ENCODE assay signal across 11 cellular contexts in the genomic region with DNA sequence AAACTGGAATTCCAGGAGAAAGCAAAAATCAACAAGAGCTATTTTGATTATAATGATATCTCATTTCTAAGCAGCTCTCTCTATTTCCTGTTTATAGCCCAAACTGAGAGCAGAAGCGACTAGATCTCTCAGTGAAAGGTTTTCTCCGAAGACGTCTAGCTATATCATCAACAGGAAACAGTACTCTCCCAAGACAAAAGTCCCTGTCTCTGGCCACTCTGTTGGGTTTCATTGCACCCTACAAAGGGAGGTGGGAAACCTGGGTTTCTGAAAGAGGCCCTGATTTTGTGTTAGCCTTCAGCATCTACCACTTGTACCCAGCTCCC.
DNase-seq lines count a peak whose midpoint lies in the region; ATAC-seq, FAIRE-seq and TF ChIP-seq lines count a peak whose summit lies in the region.
"Had no signal": no experiment of that assay in that cellular context is flagged by ENCODE, and none has a peak within 500 bp of the region (broad histone marks: within the 10 kb centered on the region; RNA-seq: fewer than 3 reads in every experiment).

No MANE protein-coding gene starts in this region.

- DNase-seq in activated naive CD4-positive, alpha-beta T cell treated with anti-CD3 and anti-CD28 coated beads for 36 hours, result peak; percentile 47
- no peak for DNase-seq in activated naive CD4-positive, alpha-beta T cell treated with Interleukin-2 at 50 U/mL for 16 hours
- DNase-seq in colonic mucosa, result no peak
- no peak for DNase-seq in stimulated activated naive CD8-positive, alpha-beta T cell treated with anti-CD3 and anti-CD28 coated beads, Interleukin-15, amount 100 ng/mL, for 72 hours
- DNase-seq in frontal cortex (ENCODE audit: low spot score in 2 of 2), result no peak
- no peak for DNase-seq in stimulated activated CD4-positive, alpha-beta T cell treated with anti-CD3 and anti-CD28 coated beads, Interleukin-4, amount 100 ng/mL, for 1 hour
- no peak for DNase-seq in DMS79 treated with DMSO at 0.1 percent for 48 hours (lab: John Stamatoyannopoulos, UW)
- DNase-seq: anterior cingulate cortex, MG63 had no signal

- no peak overlapping the region for H3K4me3 ChIP-seq in colonic mucosa
- H3K4me3 ChIP-seq: MG63, vagina had no signal

- no peaks in the 10 kb centered on the region for H3K36me3 Mint-ChIP-seq in activated naive CD4-positive, alpha-beta T cell treated with anti-CD3 and anti-CD28 coated beads for 36 hours (ENCODE audit: low read depth)

- peak overlapping the region; percentile 19 for H3K27ac ChIP-seq in colonic mucosa
- H3K27ac ChIP-seq: vagina had no signal

- no peak for FAIRE-seq in frontal cortex (lab: Jason Lieb, UNC)

- TF ChIP-seq CTCF in colonic mucosa (IDR thresholded peaks at IDR 0.05), result no peak

- no peaks in the 10 kb centered on the region for H3K27me3 ChIP-seq in colonic mucosa
- H3K27me3 ChIP-seq: MG63, vagina had no signal

- peaks cover 67% of the 10 kb centered on the region for H3K4me1 Mint-ChIP-seq in activated naive CD4-positive, alpha-beta T cell treated with anti-CD3 and anti-CD28 coated beads for 36 hours (ENCODE audit: low read depth)
- peaks cover 41% of the 10 kb centered on the region for H3K4me1 Mint-ChIP-seq in stimulated activated naive CD8-positive, alpha-beta T cell treated with anti-CD3 and anti-CD28 coated beads, Interleukin-15, amount 100 ng/mL, for 72 hours

- H3K27me3 Mint-ChIP-seq in activated naive CD4-positive, alpha-beta T cell treated with anti-CD3 and anti-CD28 coated beads for 36 hours (ENCODE audit: low read depth), result no peaks in the 10 kb centered on the region
- peaks cover 14% of the 10 kb centered on the region for H3K27me3 Mint-ChIP-seq in stimulated activated naive CD8-positive, alpha-beta T cell treated with anti-CD3 and anti-CD28 coated beads, Interleukin-15, amount 100 ng/mL, for 72 hours

- no peak overlapping the region for H3K4me3 Mint-ChIP-seq in activated naive CD4-positive, alpha-beta T cell treated with anti-CD3 and anti-CD28 coated beads for 36 hours
- H3K4me3 Mint-ChIP-seq in stimulated activated naive CD8-positive, alpha-beta T cell treated with anti-CD3 and anti-CD28 coated beads, Interleukin-15, amount 100 ng/mL, for 72 hours, result peak overlapping the region in 1 of 2 donors; percentile 32

- H3K9me3 ChIP-seq in colonic mucosa, result no peaks in the 10 kb centered on the region
- H3K9me3 ChIP-seq: MG63, vagina had no signal

- H3K36me3 ChIP-seq in colonic mucosa, result no peaks in the 10 kb centered on the region
- H3K36me3 ChIP-seq: MG63, vagina had no signal

- H3K27ac Mint-ChIP-seq in activated naive CD4-positive, alpha-beta T cell treated with anti-CD3 and anti-CD28 coated beads for 36 hours, result peak overlapping the region; percentile 85
- no peak overlapping the region for H3K27ac Mint-ChIP-seq in stimulated activated naive CD8-positive, alpha-beta T cell treated with anti-CD3 and anti-CD28 coated beads, Interleukin-15, amount 100 ng/mL, for 72 hours

- intact Hi-C loops in activated naive CD4-positive, alpha-beta T cell treated with anti-CD3 and anti-CD28 coated beads for 36 hours (cut with micrococcal nuclease), result loop anchor here (1.0 kb wide), 5 partner anchors 9 to 82 kb away; no protein-coding TSS in a partner anchor
- intact Hi-C loops in colonic mucosa (cut with DNase I), result no loop called here

- ATAC-seq in HG03196 (IDR thresholded peaks at IDR 0.05; ENCODE audit: unreplicated experiment), result peak; percentile 30
- ATAC-seq in stimulated activated naive CD8-positive, alpha-beta T cell treated with anti-CD3 and anti-CD28 coated beads, Interleukin-15, amount 100 ng/mL, for 72 hours, result peak; percentile 69

- no peak overlapping the region for H3K9ac ChIP-seq in colonic mucosa (ENCODE audit: low read depth in 2 of 2, low read length in 2 of 2)

- CTCF ChIA-PET in activated naive CD4-positive, alpha-beta T cell treated with anti-CD3 and anti-CD28 coated beads for 36 hours (lab: Charles Lee), result interaction anchor here (0.6 to 2.6 kb wide), 10 partner anchors 12 to 90 kb away, joined by 3 to 6 read pairs (median 3); no protein-coding TSS in a partner anchor

- no peaks in the 10 kb centered on the region for H3K9me3 Mint-ChIP-seq in activated naive CD4-positive, alpha-beta T cell treated with anti-CD3 and anti-CD28 coated beads for 36 hours
- peaks cover 0 to 5% of the 10 kb centered on the region in 2 donors for H3K9me3 Mint-ChIP-seq in stimulated activated naive CD8-positive, alpha-beta T cell treated with anti-CD3 and anti-CD28 coated beads, Interleukin-15, amount 100 ng/mL, for 72 hours

- no peaks in the 10 kb centered on the region for H3K4me1 ChIP-seq in colonic mucosa
- H3K4me1 ChIP-seq: vagina had no signal
